2 cellular contexts compared by ENCODE assay signal in genomic region chr13:101271681-101272245, GRCh38.
TF ChIP-seq lines count a peak whose summit lies in the region.

No MANE protein-coding gene starts in this region.

TF ChIP-seq in HepG2, 621 proteins besides CTCF, POLR2A, EP300 and RAD21:
- TF ChIP-seq ZNF710 (CRISPR knock-in tag; IDR thresholded peaks at IDR 0.05; ENCODE audit: borderline replicate concordance), result no peak
- no peak for TF ChIP-seq ZNF704 (CRISPR knock-in tag; IDR thresholded peaks at IDR 0.05; ENCODE audit: borderline replicate concordance)
- TF ChIP-seq, protein P1, sequence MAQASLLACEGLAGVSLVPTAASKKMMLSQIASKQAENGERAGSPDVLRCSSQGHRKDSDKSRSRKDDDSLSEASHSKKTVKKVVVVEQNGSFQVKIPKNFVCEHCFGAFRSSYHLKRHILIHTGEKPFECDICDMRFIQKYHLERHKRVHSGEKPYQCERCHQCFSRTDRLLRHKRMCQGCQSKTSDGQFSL (CRISPR knock-in tag; IDR thresholded peaks at IDR 0.05), result no peak
- TF ChIP-seq, protein P2, sequence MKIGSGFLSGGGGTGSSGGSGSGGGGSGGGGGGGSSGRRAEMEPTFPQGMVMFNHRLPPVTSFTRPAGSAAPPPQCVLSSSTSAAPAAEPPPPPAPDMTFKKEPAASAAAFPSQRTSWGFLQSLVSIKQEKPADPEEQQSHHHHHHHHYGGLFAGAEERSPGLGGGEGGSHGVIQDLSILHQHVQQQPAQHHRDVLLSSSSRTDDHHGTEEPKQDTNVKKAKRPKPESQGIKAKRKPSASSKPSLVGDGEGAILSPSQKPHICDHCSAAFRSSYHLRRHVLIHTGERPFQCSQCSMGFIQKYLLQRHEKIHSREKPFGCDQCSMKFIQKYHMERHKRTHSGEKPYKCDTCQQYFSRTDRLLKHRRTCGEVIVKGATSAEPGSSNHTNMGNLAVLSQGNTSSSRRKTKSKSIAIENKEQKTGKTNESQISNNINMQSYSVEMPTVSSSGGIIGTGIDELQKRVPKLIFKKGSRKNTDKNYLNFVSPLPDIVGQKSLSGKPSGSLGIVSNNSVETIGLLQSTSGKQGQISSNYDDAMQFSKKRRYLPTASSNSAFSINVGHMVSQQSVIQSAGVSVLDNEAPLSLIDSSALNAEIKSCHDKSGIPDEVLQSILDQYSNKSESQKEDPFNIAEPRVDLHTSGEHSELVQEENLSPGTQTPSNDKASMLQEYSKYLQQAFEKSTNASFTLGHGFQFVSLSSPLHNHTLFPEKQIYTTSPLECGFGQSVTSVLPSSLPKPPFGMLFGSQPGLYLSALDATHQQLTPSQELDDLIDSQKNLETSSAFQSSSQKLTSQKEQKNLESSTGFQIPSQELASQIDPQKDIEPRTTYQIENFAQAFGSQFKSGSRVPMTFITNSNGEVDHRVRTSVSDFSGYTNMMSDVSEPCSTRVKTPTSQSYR (CRISPR knock-in tag; IDR thresholded peaks at IDR 0.05; ENCODE audit: borderline replicate concordance), result no peak
- 0 out of 2 replicates have a peak, but pooled peaks have one; percentile 9 for TF ChIP-seq CREB1 (IDR thresholded peaks at IDR 0.05)
- no peak for TF ChIP-seq CREB1 (CRISPR knock-in tag; IDR thresholded peaks at IDR 0.05)
- TF ChIP-seq, protein P3, sequence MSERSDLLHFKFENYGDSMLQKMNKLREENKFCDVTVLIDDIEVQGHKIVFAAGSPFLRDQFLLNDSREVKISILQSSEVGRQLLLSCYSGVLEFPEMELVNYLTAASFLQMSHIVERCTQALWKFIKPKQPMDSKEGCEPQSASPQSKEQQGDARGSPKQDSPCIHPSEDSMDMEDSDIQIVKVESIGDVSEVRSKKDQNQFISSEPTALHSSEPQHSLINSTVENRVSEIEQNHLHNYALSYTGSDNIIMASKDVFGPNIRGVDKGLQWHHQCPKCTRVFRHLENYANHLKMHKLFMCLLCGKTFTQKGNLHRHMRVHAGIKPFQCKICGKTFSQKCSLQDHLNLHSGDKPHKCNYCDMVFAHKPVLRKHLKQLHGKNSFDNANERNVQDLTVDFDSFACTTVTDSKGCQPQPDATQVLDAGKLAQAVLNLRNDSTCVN (CRISPR knock-in tag; IDR thresholded peaks at IDR 0.05; ENCODE audit: borderline replicate concordance), result no peak
- TF ChIP-seq, protein P4, sequence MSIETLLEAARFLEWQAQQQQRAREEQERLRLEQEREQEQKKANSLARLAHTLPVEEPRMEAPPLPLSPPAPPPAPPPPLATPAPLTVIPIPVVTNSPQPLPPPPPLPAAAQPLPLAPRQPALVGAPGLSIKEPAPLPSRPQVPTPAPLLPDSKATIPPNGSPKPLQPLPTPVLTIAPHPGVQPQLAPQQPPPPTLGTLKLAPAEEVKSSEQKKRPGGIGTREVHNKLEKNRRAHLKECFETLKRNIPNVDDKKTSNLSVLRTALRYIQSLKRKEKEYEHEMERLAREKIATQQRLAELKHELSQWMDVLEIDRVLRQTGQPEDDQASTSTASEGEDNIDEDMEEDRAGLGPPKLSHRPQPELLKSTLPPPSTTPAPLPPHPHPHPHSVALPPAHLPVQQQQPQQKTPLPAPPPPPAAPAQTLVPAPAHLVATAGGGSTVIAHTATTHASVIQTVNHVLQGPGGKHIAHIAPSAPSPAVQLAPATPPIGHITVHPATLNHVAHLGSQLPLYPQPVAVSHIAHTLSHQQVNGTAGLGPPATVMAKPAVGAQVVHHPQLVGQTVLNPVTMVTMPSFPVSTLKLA (IDR thresholded peaks at IDR 0.05), result peak; percentile 91
- no peak for TF ChIP-seq ZNF333 (CRISPR knock-in tag; IDR thresholded peaks at IDR 0.05; ENCODE audit: borderline replicate concordance)
- TF ChIP-seq DMAP1 (CRISPR knock-in tag; IDR thresholded peaks at IDR 0.05), result no peak

TF ChIP-seq in H1, 55 proteins besides CTCF, POLR2A, EP300 and RAD21:
- TF ChIP-seq YY1 (IDR thresholded peaks at IDR 0.05; ENCODE audit: low read depth, low read length) (no peak), SAP30 (IDR thresholded peaks at IDR 0.05; ENCODE audit: insufficient read depth, insufficient replicate concordance, low read length) (no peak)
